20 cellular contexts compared by ENCODE assay signal in genomic region chr2:28450901-28451565, GRCh38. TPM values are rescaled to one million over a fixed set of nuclear protein-coding genes. Genes with fewer than 3 reads are reported as not detected.
A peak's percentile ranks its signal among the peaks of the same experiment; 100 is the strongest.
DNase-seq lines count a peak whose midpoint lies in the region; ATAC-seq, FAIRE-seq and TF ChIP-seq lines count a peak whose summit lies in the region.
"Had no signal": no experiment of that assay in that cellular context is flagged by ENCODE, and none has a peak within 500 bp of the region (broad histone marks: within the 10 kb centered on the region; RNA-seq: fewer than 3 reads in every experiment).

No MANE protein-coding gene starts in this region.

- ATAC-seq in activated T-cell treated with anti-CD3 and anti-CD28 coated beads, Interleukin-2, amount 50 U/mL, for 72 hours (replicated peaks in 1 of 2): no peak
- ATAC-seq in A549: no peak
- ATAC-seq in CD4-positive, CD25-positive, alpha-beta regulatory T cell (ENCODE audit: low read depth in 2 of 2): no peak
- no peak for ATAC-seq in activated naive CD8-positive, alpha-beta T cell treated with anti-CD3 and anti-CD28 coated beads, Interleukin-2, amount 10 ng/mL, durations not matched to agents 7 days and 5 days (ENCODE audit: low read depth)
- ATAC-seq in HG03097 (IDR thresholded peaks at IDR 0.05; ENCODE audit: low FRiP score, unreplicated experiment): no peak
- ATAC-seq in HG03457 (IDR thresholded peaks at IDR 0.05; ENCODE audit: unreplicated experiment): no peak

- CTCF ChIA-PET in A549 (lab: Yijun Ruan, JAX): interaction anchor here (1.0 to 2.3 kb wide), 2 partner anchors 43 to 767 kb away, joined by 3 to 9 read pairs; no protein-coding TSS in a partner anchor

- peaks cover 4% of the 10 kb centered on the region for H3K79me1 ChIP-seq in trophoblast cell (ENCODE audit: low read length)

- TF ChIP-seq EP300 in A549 (IDR thresholded peaks at IDR 0.05): no peak

- no peak overlapping the region for H4K12ac ChIP-seq in trophoblast cell (ENCODE audit: low read depth, low read length)

- H2AFZ ChIP-seq in trophoblast cell (ENCODE audit: insufficient read depth, low read length, poor library complexity): no peak overlapping the region

- H3K79me2 ChIP-seq in trophoblast cell (ENCODE audit: control insufficient read depth, insufficient read depth, low read length, poor library complexity): no peaks in the 10 kb centered on the region

- no peak overlapping the region for H4K8ac ChIP-seq in trophoblast cell (ENCODE audit: low read depth, low read length)

- no peak overlapping the region for H2BK120ac ChIP-seq in trophoblast cell (ENCODE audit: insufficient read depth, low read length, poor library complexity)

- no peak for FAIRE-seq in A549 (lab: Jason Lieb, UNC)

- H3K27ac ChIP-seq in A549: peak overlapping the region; percentile 70 to 87; a peak in 5 of 6 replicates
- no peak overlapping the region for H3K27ac ChIP-seq in CD4-positive, CD25-positive, alpha-beta regulatory T cell (ENCODE audit: insufficient read depth, low read length, poor library complexity, severe bottlenecking)
- no peak overlapping the region for H3K27ac ChIP-seq in trophoblast cell (ENCODE audit: low read depth, low read length)
- H3K27ac ChIP-seq: KMS-11, SJCRH30 had no signal

- no peaks in the 10 kb centered on the region for H3K9me3 Mint-ChIP-seq in activated T-cell treated with anti-CD3 and anti-CD28 coated beads, Interleukin-2, amount 50 U/mL, for 72 hours
- peaks cover 0 to 3% (median 0%) of the 10 kb centered on the region in 7 donors for H3K9me3 Mint-ChIP-seq in CD4-positive, CD25-positive, alpha-beta regulatory T cell
- H3K9me3 Mint-ChIP-seq in activated naive CD8-positive, alpha-beta T cell treated with anti-CD3 and anti-CD28 coated beads, Interleukin-2, amount 10 ng/mL, durations not matched to agents 7 days and 5 days: no peaks in the 10 kb centered on the region
- H3K9me3 Mint-ChIP-seq: CD4-positive, alpha-beta T cell had no signal

- no peak for TF ChIP-seq POLR2A in A549 (IDR thresholded peaks at IDR 0.05; ENCODE audit: low read length)

- H3K9ac ChIP-seq in trophoblast cell (ENCODE audit: low read length): no peak overlapping the region
- H3K9ac ChIP-seq: KMS-11 had no signal

- H4K91ac ChIP-seq in trophoblast cell (ENCODE audit: low read depth, low read length): no peak overlapping the region

- no peak overlapping the region for H3K4me3 ChIP-seq in A549
- no peak overlapping the region for H3K4me3 ChIP-seq in CD4-positive, CD25-positive, alpha-beta regulatory T cell (ENCODE audit: low read depth, low read length)
- no peak overlapping the region for H3K4me3 ChIP-seq in trophoblast cell (ENCODE audit: low read depth, low read length)
- H3K4me3 ChIP-seq: GM23248, SJCRH30 had no signal

- peak overlapping the region; percentile 97 for H3K27ac Mint-ChIP-seq in activated T-cell treated with anti-CD3 and anti-CD28 coated beads, Interleukin-2, amount 50 U/mL, for 72 hours
- H3K27ac Mint-ChIP-seq in CD4-positive, CD25-positive, alpha-beta regulatory T cell: peak overlapping the region; percentile 56 to 65 (median 63)
- H3K27ac Mint-ChIP-seq in activated naive CD8-positive, alpha-beta T cell treated with anti-CD3 and anti-CD28 coated beads, Interleukin-2, amount 10 ng/mL, durations not matched to agents 7 days and 5 days: peak overlapping the region; percentile 9
- H3K27ac Mint-ChIP-seq: CD4-positive, alpha-beta T cell had no signal

- TF ChIP-seq RAD21 in A549 (conservative IDR thresholded peaks at IDR 0.05 in 1 of 2, IDR thresholded peaks at IDR 0.05 in 1 of 2): no peak

- H3K9me3 ChIP-seq in A549 (no peaks in the 10 kb centered on the region), trophoblast cell (ENCODE audit: insufficient read depth, low read depth, low read length) (no peaks in the 10 kb centered on the region)
- no peaks in the 10 kb centered on the region for H3K9me3 ChIP-seq in CD4-positive, CD25-positive, alpha-beta regulatory T cell (ENCODE audit: control insufficient read depth in 2 of 2, low read length in 2 of 2)
- H3K9me3 ChIP-seq: SJCRH30 had no signal

- peaks cover 60% of the 10 kb centered on the region for H3K4me1 ChIP-seq in A549
- peaks cover 7% of the 10 kb centered on the region for H3K4me1 ChIP-seq in CD4-positive, CD25-positive, alpha-beta regulatory T cell (ENCODE audit: control insufficient read depth, insufficient read depth, low read length, poor library complexity, severe bottlenecking)
- peaks cover 7 to 8% of the 10 kb centered on the region in 2 experiments for H3K4me1 ChIP-seq in trophoblast cell (ENCODE audit: control insufficient read depth in 1 of 2, insufficient read depth in 2 of 2, low read length in 2 of 2)

- WGBS in A549 (ENCODE audit: missing lambda C conversion rate): 88% methylated on average over 15 of the region's 15 CpGs
- no CpG with 5 or more reads among the region's 15 CpGs for WGBS in trophoblast cell (ENCODE audit: extremely low coverage, insufficient coverage, insufficient read length)

- H2BK12ac ChIP-seq in trophoblast cell (ENCODE audit: low read length): no peak overlapping the region

- no peak overlapping the region for H2AK5ac ChIP-seq in trophoblast cell (ENCODE audit: low read length)

- no peaks in the 10 kb centered on the region for H3K36me3 Mint-ChIP-seq in activated T-cell treated with anti-CD3 and anti-CD28 coated beads, Interleukin-2, amount 50 U/mL, for 72 hours (ENCODE audit: insufficient read depth in 2 of 2)
- H3K36me3 Mint-ChIP-seq in CD4-positive, CD25-positive, alpha-beta regulatory T cell: no peaks in the 10 kb centered on the region
- peaks cover 2% of the 10 kb centered on the region for H3K36me3 Mint-ChIP-seq in activated naive CD8-positive, alpha-beta T cell treated with anti-CD3 and anti-CD28 coated beads, Interleukin-2, amount 10 ng/mL, durations not matched to agents 7 days and 5 days

- no peak overlapping the region for H3K4ac ChIP-seq in trophoblast cell (ENCODE audit: low read depth, low read length)

- H3K27me3 Mint-ChIP-seq in activated T-cell treated with anti-CD3 and anti-CD28 coated beads, Interleukin-2, amount 50 U/mL, for 72 hours (ENCODE audit: low read depth): no peaks in the 10 kb centered on the region
- no peaks in the 10 kb centered on the region for H3K27me3 Mint-ChIP-seq in CD4-positive, CD25-positive, alpha-beta regulatory T cell
- H3K27me3 Mint-ChIP-seq in activated naive CD8-positive, alpha-beta T cell treated with anti-CD3 and anti-CD28 coated beads, Interleukin-2, amount 10 ng/mL, durations not matched to agents 7 days and 5 days: no peaks in the 10 kb centered on the region
- H3K27me3 Mint-ChIP-seq: CD4-positive, alpha-beta T cell had no signal

- H3K4me1 Mint-ChIP-seq in activated T-cell treated with anti-CD3 and anti-CD28 coated beads, Interleukin-2, amount 50 U/mL, for 72 hours (ENCODE audit: low read depth): peaks cover 68% of the 10 kb centered on the region
- H3K4me1 Mint-ChIP-seq in CD4-positive, CD25-positive, alpha-beta regulatory T cell: peaks cover 0 to 25% (median 10%) of the 10 kb centered on the region in 4 donors
- H3K4me1 Mint-ChIP-seq in activated naive CD8-positive, alpha-beta T cell treated with anti-CD3 and anti-CD28 coated beads, Interleukin-2, amount 10 ng/mL, durations not matched to agents 7 days and 5 days: peaks cover 41% of the 10 kb centered on the region

- H2BK5ac ChIP-seq in trophoblast cell (ENCODE audit: low read depth, low read length, poor library complexity): no peak overlapping the region

- H3K4me2 ChIP-seq in A549: no peak overlapping the region
- no peak overlapping the region for H3K4me2 ChIP-seq in trophoblast cell (ENCODE audit: low read length)
- H3K4me2 ChIP-seq: KMS-11 had no signal

- no peak for TF ChIP-seq CTCF in A549 (IDR thresholded peaks at IDR 0.05)

- no peak for DNase-seq in activated T-cell treated with anti-CD3 and anti-CD28 coated beads, Interleukin-2, amount 50 U/mL, for 72 hours
- DNase-seq in activated T-cell treated with anti-CD3 and anti-CD28 coated beads for 4 hours: no peak
- no peak for DNase-seq in A549 (ENCODE audit: low read depth in 1 of 2, low spot score in 1 of 2)
- no peak for DNase-seq in CD4-positive, CD25-positive, alpha-beta regulatory T cell
- no peak for DNase-seq in activated naive CD8-positive, alpha-beta T cell treated with anti-CD3 and anti-CD28 coated beads, Interleukin-2, amount 10 ng/mL, durations not matched to agents 7 days and 5 days
- no peak for DNase-seq in trophoblast cell
- DNase-seq: CD4-positive, alpha-beta T cell; DMS79; GM23248; HCEC 1CT; NCI-H1436; NCI-H2029; NCI-H2171 treated with DMSO at 0.1 percent for 48 hours; NCI-H446 treated with DMSO at 0.1 percent for 48 hours; NK-92 treated with Interleukin-12 subunit alpha and Interleukin-12 subunit beta, amount 100 ng/mL, for 24 hours; OCI-M1; SJCRH30 had no signal

- H3K14ac ChIP-seq in trophoblast cell (ENCODE audit: low read length): no peak overlapping the region

- POLR2A ChIA-PET in A549 (lab: Yijun Ruan, JAX): no interaction called here
- POLR2A ChIA-PET in activated naive CD8-positive, alpha-beta T cell treated with anti-CD3 and anti-CD28 coated beads, Interleukin-2, amount 10 ng/mL, durations not matched to agents 7 days and 5 days (lab: Charles Lee): no interaction called here

- no peak overlapping the region for H3K23ac ChIP-seq in trophoblast cell (ENCODE audit: low read length)

- no peaks in the 10 kb centered on the region for H3K36me3 ChIP-seq in CD4-positive, CD25-positive, alpha-beta regulatory T cell (ENCODE audit: control insufficient read depth, insufficient read depth, low read length)
- no peaks in the 10 kb centered on the region for H3K36me3 ChIP-seq in trophoblast cell (ENCODE audit: control insufficient read depth in 1 of 2, insufficient read depth in 2 of 2, low read length in 2 of 2)
- H3K36me3 ChIP-seq: SJCRH30 had no signal

- no peak overlapping the region for H3K18ac ChIP-seq in trophoblast cell (ENCODE audit: low read length)

- peak overlapping the region; percentile 86 to 94 for H3K4me3 Mint-ChIP-seq in activated T-cell treated with anti-CD3 and anti-CD28 coated beads, Interleukin-2, amount 50 U/mL, for 72 hours
- no peak overlapping the region for H3K4me3 Mint-ChIP-seq in CD4-positive, CD25-positive, alpha-beta regulatory T cell
- no peak overlapping the region for H3K4me3 Mint-ChIP-seq in activated naive CD8-positive, alpha-beta T cell treated with anti-CD3 and anti-CD28 coated beads, Interleukin-2, amount 10 ng/mL, durations not matched to agents 7 days and 5 days
- H3K4me3 Mint-ChIP-seq: CD4-positive, alpha-beta T cell had no signal

- H3K27me3 ChIP-seq in CD4-positive, CD25-positive, alpha-beta regulatory T cell (ENCODE audit: control insufficient read depth, insufficient read depth, low read length): no peaks in the 10 kb centered on the region
- no peaks in the 10 kb centered on the region for H3K27me3 ChIP-seq in trophoblast cell (ENCODE audit: insufficient read depth, low read length)
- H3K27me3 ChIP-seq: SJCRH30 had no signal

RNA-seq across cellular contexts. Expression of gene PLB1, which starts 44.8 kb away (rescaled TPM):
- total RNA-seq in activated T-cell treated with anti-CD3 and anti-CD28 coated beads, Interleukin-2, amount 50 U/mL, for 72 hours: 1 to 10 TPM in 1 of 2 donors, under 1 TPM in 1; 0.72 to 1.9 TPM
- polyA plus RNA-seq in A549 (2011; rRNA removed) (0.26 and 0.34 TPM in 2 replicates), A549 (2017; fragmentation: RNase III; extraction: RNeasy Plus Mini Kit Qiagen cat#74134 plus additional on column Dnase treatment) (0.81 to 1.4 TPM (median 1.2 TPM) in 3 replicates)
- 0.13 and 0.19 TPM in 2 replicates for polyA plus RNA-seq in A549 (2012; cell fraction: cytosol; rRNA removed)
- polyA plus RNA-seq in A549 (2012; cell fraction: nucleus; rRNA removed): 0.37 and 0.75 TPM in 2 replicates
- 0.68 and 1.3 TPM in 2 replicates for polyA minus RNA-seq in A549 (2011; rRNA and poly(A)+ RNA removed)
- total RNA-seq in CD4-positive, CD25-positive, alpha-beta regulatory T cell: 2.0 TPM
- polyA plus RNA-seq in CD4-positive, CD25-positive, alpha-beta regulatory T cell: 1 to 10 TPM in 1 of 4 donors, under 1 TPM in 3; 0.08 to 2.5 (median 0.87) TPM
- total RNA-seq in activated naive CD8-positive, alpha-beta T cell treated with anti-CD3 and anti-CD28 coated beads, Interleukin-2, amount 10 ng/mL, durations not matched to agents 7 days and 5 days: under 1 TPM; 0.30 to 0.43 TPM
- polyA plus RNA-seq in trophoblast cell (2013): 5.7 and 6.0 TPM in 2 replicates

RNA-seq across cellular contexts. Expression of gene FOSL2, which starts 58.4 kb away (rescaled TPM):
- 100 to 1,000 TPM; 176 to 248 TPM for total RNA-seq in activated T-cell treated with anti-CD3 and anti-CD28 coated beads, Interleukin-2, amount 50 U/mL, for 72 hours
- polyA plus RNA-seq in A549 (2011; rRNA removed): 45.7 and 50.6 TPM in 2 replicates
- polyA plus RNA-seq in A549 (2012; cell fraction: cytosol; rRNA removed): 26.7 and 37.2 TPM in 2 replicates
- polyA plus RNA-seq in A549 (2012; cell fraction: nucleus; rRNA removed): 89.7 and 95.0 TPM in 2 replicates
- polyA plus RNA-seq in A549 (2017; fragmentation: RNase III; extraction: RNeasy Plus Mini Kit Qiagen cat#74134 plus additional on column Dnase treatment): 68.1 to 73.4 TPM (median 69.0 TPM) in 3 replicates
- 86.7 and 103 TPM in 2 replicates for polyA minus RNA-seq in A549 (2011; rRNA and poly(A)+ RNA removed)
- total RNA-seq in CD4-positive, CD25-positive, alpha-beta regulatory T cell: 195 TPM
- 1 to 10 TPM; 1.9 to 3.9 (median 2.5) TPM for polyA plus RNA-seq in CD4-positive, CD25-positive, alpha-beta regulatory T cell
- 10 to 100 TPM; 24.9 to 30.1 TPM for total RNA-seq in activated naive CD8-positive, alpha-beta T cell treated with anti-CD3 and anti-CD28 coated beads, Interleukin-2, amount 10 ng/mL, durations not matched to agents 7 days and 5 days
- polyA plus RNA-seq in trophoblast cell (2013): 25.9 and 27.5 TPM in 2 replicates

Comparison
In these comparisons a context has a peak if more than half of its experiments do, and no peak if none do; other contexts are left out.
1. H3K27ac Mint-ChIP-seq: peak in every context shown above with its lines; median percentile 97 in activated T-cell treated with anti-CD3 and anti-CD28 coated beads, Interleukin-2, amount 50 U/mL, for 72 hours; 63 in CD4-positive, CD25-positive, alpha-beta regulatory T cell; 9 in activated naive CD8-positive, alpha-beta T cell treated with anti-CD3 and anti-CD28 coated beads, Interleukin-2, amount 10 ng/mL, durations not matched to agents 7 days and 5 days.
2. H3K4me3 Mint-ChIP-seq: peak in activated T-cell treated with anti-CD3 and anti-CD28 coated beads, Interleukin-2, amount 50 U/mL, for 72 hours (2 of 2); none in CD4-positive, CD25-positive, alpha-beta regulatory T cell (0 of 4) and activated naive CD8-positive, alpha-beta T cell treated with anti-CD3 and anti-CD28 coated beads, Interleukin-2, amount 10 ng/mL, durations not matched to agents 7 days and 5 days (single experiment).
3. H3K27ac ChIP-seq: peak in A549 (2 of 2); none in CD4-positive, CD25-positive, alpha-beta regulatory T cell (single experiment) and trophoblast cell (single experiment).